Comparison of ENCODE assay signal across 11 cellular contexts in the genomic region with DNA sequence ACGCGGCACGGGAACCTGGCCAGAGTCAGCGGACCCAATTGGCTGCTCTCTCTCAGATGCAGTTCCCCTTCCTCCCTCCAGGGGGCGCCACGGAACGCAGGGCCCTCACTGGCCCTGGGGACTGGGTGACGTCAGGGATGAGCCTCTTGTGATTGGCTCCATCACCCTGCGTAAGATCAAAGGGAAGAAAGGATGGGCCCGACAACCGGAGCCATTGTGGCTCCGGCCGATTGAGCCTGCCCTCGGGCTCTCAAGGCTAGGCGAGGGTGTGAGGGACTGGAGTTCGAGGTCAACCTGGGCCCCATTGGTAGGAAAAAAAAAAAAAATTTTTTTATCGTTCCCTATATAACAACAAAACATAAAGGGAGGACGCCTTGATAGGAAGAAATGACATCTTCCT. TPM values are rescaled to one million over a fixed set of nuclear protein-coding genes. Genes with fewer than 3 reads are reported as not detected.
A peak's percentile ranks its signal among the peaks of the same experiment; 100 is the strongest.
DNase-seq lines count a peak whose midpoint lies in the region; FAIRE-seq and TF ChIP-seq lines count a peak whose summit lies in the region.
"Not testable (repeated sequence)": the region's sequence is repeated elsewhere in the genome, so short reads cannot be mapped to it uniquely, and the experiment has no call there.
"Had no signal": no experiment of that assay in that cellular context is flagged by ENCODE, and none has a peak within 500 bp of the region (broad histone marks: within the 10 kb centered on the region; RNA-seq: fewer than 3 reads in every experiment).

TSS of gene CGB1 (minus strand) at position 81 of the 400 bp plus-strand sequence. CDS start 184 bp downstream, outside the sequence.

- not testable (repeated sequence) for H2AFZ ChIP-seq in PC-9; astrocyte (ENCODE audit: low read depth, low read length)

- BruUV-seq in PC-9 (replicated peaks; lab: Mats Ljungman, UMichigan): not testable (repeated sequence)

- not testable (repeated sequence) for H3K36me3 Mint-ChIP-seq in activated CD4-positive, alpha-beta memory T cell treated with anti-CD3 and anti-CD28 coated beads for 36 hours; astrocyte (ENCODE audit: low read depth, unreplicated experiment); glutamatergic neuron (ENCODE audit: unreplicated experiment)

- CTCF ChIA-PET in PC-9 (lab: Charles Lee); activated CD4-positive, alpha-beta memory T cell treated with anti-CD3 and anti-CD28 coated beads for 36 hours (lab: Charles Lee): not testable (repeated sequence)

- not testable (repeated sequence) for H3K79me2 ChIP-seq in PC-9 (ENCODE audit: low read depth); astrocyte (ENCODE audit: insufficient read depth, low read length)

- not testable (repeated sequence) for H3K4me1 Mint-ChIP-seq in activated CD4-positive, alpha-beta memory T cell treated with anti-CD3 and anti-CD28 coated beads for 36 hours (ENCODE audit: low read depth); glutamatergic neuron (ENCODE audit: low read depth, unreplicated experiment)
- peaks cover 11% of the 10 kb centered on the region for H3K4me1 Mint-ChIP-seq in astrocyte (ENCODE audit: low read depth, unreplicated experiment)

- H3K27ac Mint-ChIP-seq in activated CD4-positive, alpha-beta memory T cell treated with anti-CD3 and anti-CD28 coated beads for 36 hours; astrocyte (ENCODE audit: unreplicated experiment); glutamatergic neuron (ENCODE audit: unreplicated experiment): not testable (repeated sequence)

- not testable (repeated sequence) for H3K27me3 ChIP-seq in BE2C; PC-9 (ENCODE audit: insufficient read depth, low read depth); astrocyte (ENCODE audit: insufficient read depth, low read length)

- H4K20me1 ChIP-seq in PC-9 (ENCODE audit: insufficient read depth); astrocyte (ENCODE audit: insufficient read depth, low read length): not testable (repeated sequence)

- not testable (repeated sequence) for H3K9ac ChIP-seq in astrocyte (ENCODE audit: low read length)

- intact Hi-C loops in PC-9 (cut with micrococcal nuclease; ENCODE audit: unreplicated experiment); activated CD4-positive, alpha-beta memory T cell treated with anti-CD3 and anti-CD28 coated beads for 36 hours (cut with micrococcal nuclease): not testable (repeated sequence)

- H3F3A ChIP-seq in PC-9 (ENCODE audit: insufficient read depth, low read depth): peaks cover 11% of the 10 kb centered on the region; the same call in 1 of the 2 replicates

- not testable (repeated sequence) for TF ChIP-seq POLR2A in NB4 (IDR thresholded peaks at IDR 0.05; ENCODE audit: extremely low read depth, insufficient read length)

- H3K4me3 Mint-ChIP-seq in activated CD4-positive, alpha-beta memory T cell treated with anti-CD3 and anti-CD28 coated beads for 36 hours; astrocyte (ENCODE audit: unreplicated experiment); glutamatergic neuron (ENCODE audit: unreplicated experiment): not testable (repeated sequence)

- not testable (repeated sequence) for H3K9me3 ChIP-seq in BE2C; PC-9 (ENCODE audit: insufficient read depth, low read depth); astrocyte (ENCODE audit: insufficient read depth, low read depth, low read length)

- TF ChIP-seq CTCF in BE2C (IDR thresholded peaks at IDR 0.05; ENCODE audit: low read depth, low read length): peak; percentile 74
- peak; percentile 38 for TF ChIP-seq CTCF in GM20000 (IDR thresholded peaks at IDR 0.05; ENCODE audit: extremely low read depth, missing control alignments)
- peak; percentile 67 for TF ChIP-seq CTCF in NB4 (IDR thresholded peaks at IDR 0.05; ENCODE audit: low read depth, low read length)
- peak; percentile 99 for TF ChIP-seq CTCF in PC-9 (conservative IDR thresholded peaks at IDR 0.05)
- TF ChIP-seq CTCF in astrocyte (IDR thresholded peaks at IDR 0.05; ENCODE audit: insufficient read depth, low read depth, low read length): peak; percentile 20
- TF ChIP-seq CTCF in glutamatergic neuron (IDR thresholded peaks at IDR 0.05; ENCODE audit: partially characterized antibody, unreplicated experiment): peak; percentile 56

- POLR2A ChIA-PET in PC-9 (lab: Charles Lee; ENCODE audit: unreplicated experiment); activated CD4-positive, alpha-beta memory T cell treated with anti-CD3 and anti-CD28 coated beads for 36 hours (lab: Charles Lee): not testable (repeated sequence)

- not testable (repeated sequence) for H3K4me1 ChIP-seq in BE2C
- peaks cover 22% of the 10 kb centered on the region for H3K4me1 ChIP-seq in PC-9 (replicated peaks; ENCODE audit: insufficient read depth)
- H3K4me1 ChIP-seq in astrocyte (ENCODE audit: insufficient read depth, low read length): peaks cover 13% of the 10 kb centered on the region

- H3K9me2 ChIP-seq in PC-9 (ENCODE audit: insufficient read depth): not testable (repeated sequence)

- peak; percentile 87 for DNase-seq in BE2C
- peak; percentile 25 for DNase-seq in GM20000 (ENCODE audit: low spot score)
- peak; percentile 45 for DNase-seq in NB4 (ENCODE audit: low read depth)
- peak in 1 of 2 experiments; percentile 67 for DNase-seq in PC-9
- peak; percentile 74 for DNase-seq in activated CD4-positive, alpha-beta memory T cell treated with anti-CD3 and anti-CD28 coated beads for 36 hours
- not testable (repeated sequence) for DNase-seq in astrocyte (ENCODE audit: low read depth); glutamatergic neuron
- peak; percentile 60 to 68 for DNase-seq in stimulated activated CD4-positive, alpha-beta T cell treated with anti-CD3 and anti-CD28 coated beads, Interleukin-15, amount 100 ng/mL, for 48 hours (ENCODE audit: low read depth in 2 of 2)

- H3K9me3 Mint-ChIP-seq in activated CD4-positive, alpha-beta memory T cell treated with anti-CD3 and anti-CD28 coated beads for 36 hours; astrocyte (ENCODE audit: unreplicated experiment); glutamatergic neuron (ENCODE audit: unreplicated experiment): not testable (repeated sequence)

- not testable (repeated sequence) for H3K4me2 ChIP-seq in PC-9; astrocyte (ENCODE audit: low read length)

- H3K4me3 ChIP-seq in BE2C (ENCODE audit: low read depth, low read length): peak within 1 kb of the TSS; percentile 44
- H3K4me3 ChIP-seq in NB4 (ENCODE audit: low read depth, low read length); PC-9; astrocyte (ENCODE audit: insufficient read depth, low read depth, low read length): not testable (repeated sequence)

- H3K36me3 ChIP-seq in BE2C; PC-9 (ENCODE audit: low read depth); astrocyte (ENCODE audit: insufficient read depth, low read length): not testable (repeated sequence)

- H3K27ac ChIP-seq in PC-9; astrocyte (ENCODE audit: low read depth, low read length): not testable (repeated sequence)

- FAIRE-seq in astrocyte (lab: Jason Lieb, UNC): not testable (repeated sequence)

- H3K27me3 Mint-ChIP-seq in activated CD4-positive, alpha-beta memory T cell treated with anti-CD3 and anti-CD28 coated beads for 36 hours; astrocyte (ENCODE audit: low read depth, unreplicated experiment); glutamatergic neuron (ENCODE audit: unreplicated experiment): not testable (repeated sequence)

RNA-seq across cellular contexts. Expression of gene CGB1, which starts in this region (rescaled TPM):
- 3.4 TPM for polyA plus RNA-seq in BE2C (2012; ENCODE audit: insufficient read depth, insufficient read length, low read depth)
- total RNA-seq in PC-9 (2021) (0.83 TPM in 1 of 2 replicates, not detected in the other), astrocyte (2.3 TPM in 1 of 2 replicates, not detected in the other), glutamatergic neuron (ENCODE audit: unreplicated experiment) (not detected)
- not detected for total RNA-seq in activated CD4-positive, alpha-beta memory T cell treated with anti-CD3 and anti-CD28 coated beads for 36 hours
- total RNA-seq: mesenteric fat pad, tibial nerve had no signal
- polyA plus RNA-seq: adrenal gland had no signal

Comparison
In these comparisons a context has a peak if more than half of its experiments do, and no peak if none do; other contexts are left out.
1. Peak in DNase-seq in activated CD4-positive, alpha-beta memory T cell treated with anti-CD3 and anti-CD28 coated beads for 36 hours; RNA of the gene not detected or under 1 TPM.
2. CTCF ChIP-seq: peak in every context shown above with its lines; median percentile 99 in PC-9; 74 in BE2C; 67 in NB4; 56 in glutamatergic neuron; 38 in GM20000; 20 in astrocyte.